Comparison of ENCODE assay signal across 9 cellular contexts in the genomic region with DNA sequence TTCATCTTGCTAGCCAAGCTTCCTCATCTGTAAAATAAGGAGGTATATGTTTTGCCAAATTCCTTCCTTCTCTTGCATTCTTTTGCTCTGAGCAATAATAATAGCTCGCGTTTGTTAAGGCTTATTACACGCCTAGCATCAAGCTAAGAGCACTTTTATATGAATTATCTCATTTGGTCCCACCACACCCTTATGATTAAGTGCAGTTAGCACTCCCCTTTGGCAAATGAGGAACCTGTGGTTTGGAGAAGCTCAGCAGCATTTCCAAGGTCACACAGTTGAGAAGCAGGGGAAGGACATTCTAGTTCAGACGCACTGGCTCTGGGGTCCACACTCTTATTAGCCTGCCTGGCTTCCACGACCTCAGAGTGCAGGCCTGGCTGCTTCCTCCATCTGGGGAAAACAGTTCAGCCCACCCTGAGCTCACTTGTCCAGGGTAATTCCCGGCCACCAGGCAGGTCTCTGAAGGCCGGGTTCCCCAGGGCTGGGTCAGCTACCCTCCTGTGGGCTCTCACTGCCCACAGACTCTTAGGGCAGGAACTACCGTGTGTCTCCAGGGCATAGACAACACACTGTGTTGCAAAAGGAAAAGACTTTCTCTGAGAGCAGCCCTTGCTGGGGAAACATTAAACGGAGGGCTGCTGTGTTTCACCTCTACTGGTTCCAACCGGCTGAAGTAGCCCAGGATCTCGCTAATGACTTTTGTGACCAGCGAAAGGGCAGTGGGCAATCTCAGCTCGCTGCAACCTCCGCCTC. TPM values are rescaled to one million over a fixed set of nuclear protein-coding genes. Genes with fewer than 3 reads are reported as not detected.
DNase-seq lines count a peak whose midpoint lies in the region; ATAC-seq and TF ChIP-seq lines count a peak whose summit lies in the region.
"Had no signal": no experiment of that assay in that cellular context is flagged by ENCODE, and none has a peak within 500 bp of the region (broad histone marks: within the 10 kb centered on the region; RNA-seq: fewer than 3 reads in every experiment).

No MANE protein-coding gene starts in this region.

- CTCF ChIA-PET in Calu3 (lab: Charles Lee), result interaction anchor here (0.9 to 1.2 kb wide), 2 partner anchors 11 to 20 kb away, joined by 3 to 8 read pairs; no protein-coding TSS in a partner anchor

- H3K9me3 Mint-ChIP-seq in Calu3 (ENCODE audit: low read depth, unreplicated experiment), result no peaks in the 10 kb centered on the region

- peaks cover 39% of the 10 kb centered on the region for H3K4me1 Mint-ChIP-seq in Calu3 (ENCODE audit: low read depth, unreplicated experiment)

- H3K27me3 Mint-ChIP-seq in Calu3 (ENCODE audit: unreplicated experiment), result no peaks in the 10 kb centered on the region

- H3K36me3 Mint-ChIP-seq in Calu3 (ENCODE audit: insufficient read depth, unreplicated experiment), result no peaks in the 10 kb centered on the region

- peak; percentile 90 for DNase-seq in EH (ENCODE audit: low read depth)
- peak; percentile 95 to 98 for DNase-seq in NOMO-1 (lab: John Stamatoyannopoulos, UW; ENCODE audit: unreplicated experiment in 2 of 2)
- peak; percentile 36 for DNase-seq in dedifferentiated amniotic fluid mesenchymal stem cell (ENCODE audit: extremely low spot score)
- no peak for DNase-seq in omental fat pad (ENCODE audit: low spot score)
- no peak for DNase-seq in NCI-H1105 treated with DMSO at 0.1 percent for 48 hours (lab: John Stamatoyannopoulos, UW)
- no peak for DNase-seq in Calu3
- DNase-seq: activated naive CD4-positive, alpha-beta T cell had no signal

- intact Hi-C loops in Calu3 (cut with micrococcal nuclease; ENCODE audit: unreplicated experiment), result no loop called here

- TF ChIP-seq CTCF in omental fat pad (IDR thresholded peaks at IDR 0.05), result no peak
- TF ChIP-seq CTCF in Calu3 (IDR thresholded peaks at IDR 0.05; ENCODE audit: unreplicated experiment), result no peak

- H3K27ac Mint-ChIP-seq in Calu3 (ENCODE audit: unreplicated experiment), result no peak overlapping the region

- no peak overlapping the region for H3K4me3 Mint-ChIP-seq in Calu3 (ENCODE audit: low read depth, unreplicated experiment)

- BruUV-seq in Calu3 (replicated peaks; lab: Mats Ljungman, UMichigan), result no TSS peak

- ATAC-seq in omental fat pad (ENCODE audit: low FRiP score), result peak; percentile 71
- no peak for ATAC-seq in HG03378 (IDR thresholded peaks at IDR 0.05; ENCODE audit: unreplicated experiment)
- no peak for ATAC-seq in GM21737 (IDR thresholded peaks at IDR 0.05; ENCODE audit: unreplicated experiment)

RNA-seq across cellular contexts. Expression of gene FBP1, which starts 10.0 kb away (rescaled TPM):
- 10 to 100 TPM in 2 of 4 donors, 1 to 10 TPM in 2; 6.9 to 98.5 (median 10.3) TPM for total RNA-seq in omental fat pad
- 6.5 and 7.7 TPM in 2 replicates for total RNA-seq in Calu3 (2022)

RNA-seq across cellular contexts. Expression of gene FBP2, which starts 55.7 kb away (rescaled TPM):
- total RNA-seq in omental fat pad (not detected), Calu3 (2022) (not detected in 2 replicates)

Comparison
In these comparisons a context has a peak if more than half of its experiments do, and no peak if none do; other contexts are left out.
1. DNase-seq: peak in EH (single experiment), NOMO-1 (2 of 2) and dedifferentiated amniotic fluid mesenchymal stem cell (single experiment); none in omental fat pad (single experiment), NCI-H1105 treated with DMSO at 0.1 percent for 48 hours (single experiment) and Calu3 (single experiment).